ENCODE assay signal across 28 cellular contexts in genomic region chr12:129083121-129083520, GRCh38.
"Had no signal": no experiment of that assay in that cellular context is flagged by ENCODE, and none has a peak within 500 bp of the region (broad histone marks: within the 10 kb centered on the region; RNA-seq: fewer than 3 reads in every experiment).

No MANE protein-coding gene starts in this region.

- H3K9me3 Mint-ChIP-seq: activated B cell treated with CpG ODN at 0.5 μM for 24 hours; activated CD8-positive, alpha-beta T cell treated with anti-CD3 and anti-CD28 coated beads for 36 hours; activated T-cell treated with anti-CD3 and anti-CD28 coated beads, Interleukin-2, amount 50 U/mL, for 4 hours; central memory CD8-positive, alpha-beta T cell had no signal

- DNase-seq: activated B cell treated with CpG ODN at 0.5 μM for 24 hours; activated CD4-positive, alpha-beta T cell treated with anti-CD3 and anti-CD28 coated beads for 48 hours; activated CD4-positive, alpha-beta T cell treated with anti-CD3 and anti-CD28 coated beads, Interleukin-2, amount 50 U/mL, for 1 hour; activated CD4-positive, alpha-beta T cell treated with anti-CD3 and anti-CD28 coated beads, Interleukin-2, amount 50 U/mL, for 48 hours; activated CD8-positive, alpha-beta memory T cell treated with anti-CD3 and anti-CD28 coated beads for 24 hours; activated CD8-positive, alpha-beta T cell treated with anti-CD3 and anti-CD28 coated beads for 36 hours; activated effector memory CD4-positive, alpha-beta T cell treated with Interleukin-2 at 50 U/mL for 16 hours; activated gamma-delta T cell treated with Interleukin-2 at 50 U/mL for 16 hours; activated naive CD4-positive, alpha-beta T cell treated with anti-CD3 and anti-CD28 coated beads, Interleukin-2, amount 50 U/mL, for 16 hours; activated naive CD4-positive, alpha-beta T cell treated with Interleukin-2 at 50 U/mL for 16 hours; activated T-cell treated with anti-CD3 and anti-CD28 coated beads, Interleukin-2, amount 50 U/mL, for 4 hours; amniotic stem cell; anterior cingulate cortex; brain microvascular endothelial cell; dorsolateral prefrontal cortex; effector memory CD4-positive, alpha-beta T cell; foreskin keratinocyte; hippocampal formation; T1000; WERI-Rb-1 had no signal

- H3K4me3 ChIP-seq: coronary artery, dorsolateral prefrontal cortex, gastroesophageal sphincter had no signal

- H3K27me3 Mint-ChIP-seq: activated B cell treated with CpG ODN at 0.5 μM for 24 hours; activated CD8-positive, alpha-beta T cell treated with anti-CD3 and anti-CD28 coated beads for 36 hours; activated naive CD8-positive, alpha-beta T cell; activated T-helper 17 cell treated with anti-CD3 and anti-CD28 coated beads, Interleukin-2, amount 50 U/mL, for 72 hours; central memory CD8-positive, alpha-beta T cell; dendritic cell treated with granulocyte-macrophage colony-stimulating factor and Interleukin-4, amounts not matched to agents 40 ng/mL and 50 ng/mL, for 4 days had no signal

- H3K27ac Mint-ChIP-seq: activated B cell treated with CpG ODN at 0.5 μM for 24 hours; activated CD8-positive, alpha-beta T cell treated with anti-CD3 and anti-CD28 coated beads for 36 hours; activated naive CD8-positive, alpha-beta T cell; activated T-helper 17 cell treated with anti-CD3 and anti-CD28 coated beads, Interleukin-2, amount 50 U/mL, for 72 hours; dendritic cell treated with granulocyte-macrophage colony-stimulating factor and Interleukin-4, amounts not matched to agents 40 ng/mL and 50 ng/mL, for 4 days; endodermal cell; T-helper 2 cell treated with Interferon-gamma antibody and Interleukin-4, amounts not matched to agents 5 μg/mL and 100 μg/mL, for 36 hours had no signal

- H3K4me3 Mint-ChIP-seq: activated B cell treated with CpG ODN at 0.5 μM for 24 hours; activated CD8-positive, alpha-beta T cell treated with anti-CD3 and anti-CD28 coated beads for 36 hours; activated naive CD8-positive, alpha-beta T cell; activated T-cell treated with anti-CD3 and anti-CD28 coated beads, Interleukin-2, amount 50 U/mL, for 4 hours; activated T-helper 17 cell treated with anti-CD3 and anti-CD28 coated beads, Interleukin-2, amount 50 U/mL, for 72 hours; central memory CD8-positive, alpha-beta T cell; dendritic cell treated with granulocyte-macrophage colony-stimulating factor and Interleukin-4, amounts not matched to agents 40 ng/mL and 50 ng/mL, for 4 days; endodermal cell; T-helper 2 cell treated with Interferon-gamma antibody and Interleukin-4, amounts not matched to agents 5 μg/mL and 100 μg/mL, for 36 hours had no signal

- H3K36me3 Mint-ChIP-seq: activated naive CD8-positive, alpha-beta T cell had no signal

- H3K4me1 Mint-ChIP-seq: activated B cell treated with CpG ODN at 0.5 μM for 24 hours; activated T-helper 17 cell treated with anti-CD3 and anti-CD28 coated beads, Interleukin-2, amount 50 U/mL, for 72 hours; central memory CD8-positive, alpha-beta T cell; endodermal cell had no signal
